Comparison of ENCODE assay signal across 13 cellular contexts in the genomic region with DNA sequence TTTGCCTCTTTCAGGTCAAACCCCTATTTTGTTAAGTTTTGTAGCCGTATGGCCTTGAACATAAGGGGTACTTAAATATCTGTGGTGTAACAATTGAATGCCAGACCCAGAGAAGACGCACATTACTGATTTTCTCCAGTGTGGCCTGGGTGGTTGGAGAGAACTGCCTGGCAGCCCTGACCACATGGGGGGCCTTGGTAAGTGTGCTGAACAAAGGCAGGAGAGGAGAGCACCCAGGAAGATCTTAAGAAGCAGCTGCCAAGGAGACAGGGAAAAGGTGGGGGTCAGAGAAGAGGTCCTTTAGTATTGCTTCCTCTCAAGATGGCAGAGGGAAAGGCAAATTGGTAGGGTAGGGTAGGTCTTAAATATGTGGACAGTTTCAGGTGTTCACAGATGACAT. TPM values are rescaled to one million over a fixed set of nuclear protein-coding genes. Genes with fewer than 3 reads are reported as not detected.
DNase-seq lines count a peak whose midpoint lies in the region; ATAC-seq, FAIRE-seq and TF ChIP-seq lines count a peak whose summit lies in the region.
"Had no signal": no experiment of that assay in that cellular context is flagged by ENCODE, and none has a peak within 500 bp of the region (broad histone marks: within the 10 kb centered on the region; RNA-seq: fewer than 3 reads in every experiment).

No MANE protein-coding gene starts in this region.

- in situ Hi-C loops in K562 (cut with MboI): no loop called here
- in situ Hi-C loops in KBM-7 (cut with MboI; ENCODE audit: low pct_unique_long_range_greater_than_20kb, low sequenced_read_pairs): no loop called here

- H4K20me1 ChIP-seq in Karpas-422 (ENCODE audit: insufficient read depth, low read depth, low read length) (no peaks in the 10 kb centered on the region), K562 (replicated peaks; ENCODE audit: control insufficient read depth, insufficient read depth, low read length) (no peaks in the 10 kb centered on the region)

- CTCF ChIA-PET in CD8-positive, alpha-beta T cell (lab: Charles Lee): interaction anchor here (0.9 kb wide), 1 partner anchor 16 kb away, joined by 4 read pairs; no protein-coding TSS in a partner anchor
- CTCF ChIA-PET in K562 (lab: Yijun Ruan, JAX; ENCODE audit: low intra/inter-chr PET ratio): interaction anchor here (0.6 kb wide), 1 partner anchor 51 kb away, joined by 4 read pairs; no protein-coding TSS in a partner anchor

- BruUV-seq in K562 (replicated peaks; lab: Mats Ljungman, UMichigan): no TSS peak

- H3K4me2 ChIP-seq in Karpas-422 (ENCODE audit: low read depth, low read length, poor library complexity, severe bottlenecking) (peak overlapping the region; percentile 87), K562 (ENCODE audit: insufficient read depth, low read length) (no peak overlapping the region)

- no peaks in the 10 kb centered on the region for H3K36me3 ChIP-seq in CD8-positive, alpha-beta T cell (ENCODE audit: insufficient read depth, low read length)
- H3K36me3 ChIP-seq in Karpas-422 (ENCODE audit: insufficient read depth, low read length): 0 out of 2 replicates have a peak, but pooled peaks cover 2% of the 10 kb centered on the region
- no peaks in the 10 kb centered on the region for H3K36me3 ChIP-seq in K562 (ENCODE audit: control insufficient read depth, insufficient read depth, low read length)
- H3K36me3 ChIP-seq: cardiac muscle cell, thoracic aorta had no signal

- no peak for ATAC-seq in CD8-positive, alpha-beta T cell
- ATAC-seq in K562: no peak
- no peak for ATAC-seq in natural killer cell
- no peak for ATAC-seq in GM18520 (IDR thresholded peaks at IDR 0.05; ENCODE audit: unreplicated experiment)
- ATAC-seq in left colon: no peak

- H3K27ac Mint-ChIP-seq in CD8-positive, alpha-beta T cell: peak overlapping the region; percentile 97
- peak overlapping the region; percentile 94 to 97 for H3K27ac Mint-ChIP-seq in natural killer cell

- H3K79me2 ChIP-seq in Karpas-422 (ENCODE audit: low read length) (peaks cover 74% of the 10 kb centered on the region), K562 (ENCODE audit: control insufficient read depth, insufficient read depth, low read length) (no peaks in the 10 kb centered on the region)

- H3K9me2 ChIP-seq in Karpas-422 (replicated peaks; ENCODE audit: insufficient read depth, low read length): no peaks in the 10 kb centered on the region

- TF ChIP-seq EP300 in K562 (IDR thresholded peaks at IDR 0.05; ENCODE audit: low read length): no peak

- peak overlapping the region; percentile 94 for H3K4me3 Mint-ChIP-seq in CD8-positive, alpha-beta T cell
- peak overlapping the region; percentile 98 for H3K4me3 Mint-ChIP-seq in natural killer cell

- H3K9me1 ChIP-seq in K562 (ENCODE audit: control insufficient read depth, insufficient read depth, low read length): no peaks in the 10 kb centered on the region

- no peaks in the 10 kb centered on the region for H3K9me3 ChIP-seq in CD8-positive, alpha-beta T cell (ENCODE audit: low read length)
- H3K9me3 ChIP-seq in Karpas-422 (ENCODE audit: low read length) (no peaks in the 10 kb centered on the region), K562 (replicated peaks; ENCODE audit: control insufficient read depth, insufficient read depth, low read depth, low read length) (no peaks in the 10 kb centered on the region)
- H3K9me3 ChIP-seq: mucosa of descending colon, thoracic aorta had no signal

- H3K36me3 Mint-ChIP-seq in CD8-positive, alpha-beta T cell: peaks cover 18% of the 10 kb centered on the region
- peaks cover 8% of the 10 kb centered on the region for H3K36me3 Mint-ChIP-seq in natural killer cell

- DNase-seq in CD8-positive, alpha-beta T cell: no peak
- DNase-seq in Karpas-422 (no peak), K562 (ENCODE audit: extremely low read depth in 1 of 4, low spot score in 3 of 4) (no peak), natural killer cell (no peak), KBM-7 (no peak), left colon (no peak), erythroblast (lab: John Stamatoyannopoulos, UW) (no peak)
- DNase-seq: mucosa of descending colon, MV-4-11, right cardiac atrium had no signal

- intact Hi-C loops in CD8-positive, alpha-beta T cell (cut with DNase I, micrococcal nuclease): loop anchor here (2.0 kb wide), 2 partner anchors 36 to 84 kb away; a partner anchor contains a TSS
- intact Hi-C loops in K562 (cut with micrococcal nuclease) (no loop called here), natural killer cell (cut with micrococcal nuclease) (loop anchor here (2.0 kb wide), 1 partner anchor 36 kb away; a partner anchor contains a TSS), left colon (cut with DNase I, micrococcal nuclease) (no loop called here)

- peaks cover 66% of the 10 kb centered on the region for H3K4me1 Mint-ChIP-seq in CD8-positive, alpha-beta T cell (ENCODE audit: low read depth)
- H3K4me1 Mint-ChIP-seq in natural killer cell: peaks cover 54 to 61% of the 10 kb centered on the region in 2 donors

- H3K27ac ChIP-seq in CD8-positive, alpha-beta T cell (ENCODE audit: low read depth, low read length): peak overlapping the region; percentile 72
- H3K27ac ChIP-seq in Karpas-422 (ENCODE audit: low read length): peak overlapping the region; percentile 80
- no peak overlapping the region for H3K27ac ChIP-seq in K562 (ENCODE audit: extremely low read depth, low read depth, low read length)
- H3K27ac ChIP-seq: cardiac muscle cell had no signal

- H2AFZ ChIP-seq in Karpas-422 (ENCODE audit: low read length) (no peak overlapping the region), K562 (ENCODE audit: low read depth, low read length) (peak overlapping the region; percentile 91)

- POLR2A ChIA-PET in CD8-positive, alpha-beta T cell (lab: Charles Lee): interaction anchor here (0.9 to 2.2 kb wide), 3 partner anchors 17 to 35 kb away, joined by 3 to 11 read pairs (median 4); no protein-coding TSS in a partner anchor
- POLR2A ChIA-PET in K562 (lab: Yijun Ruan, JAX): interaction anchor here (0.6 to 1.2 kb wide), 3 partner anchors 14 to 1400 kb away, joined by 3 read pairs; no protein-coding TSS in a partner anchor

- no peak for TF ChIP-seq RAD21 in K562 (CRISPR knock-in tag; conservative IDR thresholded peaks at IDR 0.05 in 1 of 2, IDR thresholded peaks at IDR 0.05 in 1 of 2)

- H3K27me3 Mint-ChIP-seq in CD8-positive, alpha-beta T cell (ENCODE audit: low read depth): no peaks in the 10 kb centered on the region
- H3K27me3 Mint-ChIP-seq in natural killer cell (ENCODE audit: low read depth in 2 of 2): no peaks in the 10 kb centered on the region

- no peak for TF ChIP-seq CTCF in CD8-positive, alpha-beta T cell (IDR thresholded peaks at IDR 0.05)
- TF ChIP-seq CTCF in K562 (IDR thresholded peaks at IDR 0.05 in 2 of 3, conservative IDR thresholded peaks at IDR 0.05 in 1 of 3; ENCODE audit: insufficient read depth in 2 of 3, low read depth in 1 of 3, low read length in 3 of 3) (no peak), natural killer cell (IDR thresholded peaks at IDR 0.05) (no peak)

- H3K9ac ChIP-seq in Karpas-422 (ENCODE audit: low read length) (peak overlapping the region; percentile 68), K562 (ENCODE audit: insufficient read depth in 1 of 2, low read depth in 2 of 2, low read length in 2 of 2) (peak overlapping the region in 1 of 2 experiments; percentile 17; a peak in 1 of 4 replicates)

- peaks cover 40% of the 10 kb centered on the region for H3K4me1 ChIP-seq in CD8-positive, alpha-beta T cell (ENCODE audit: insufficient read depth, low read length)
- H3K4me1 ChIP-seq in Karpas-422 (ENCODE audit: low read length) (peaks cover 68% of the 10 kb centered on the region), K562 (replicated peaks in 1 of 2; ENCODE audit: control insufficient read depth in 2 of 2, insufficient read depth in 2 of 2, low read length in 2 of 2) (peaks cover 30 to 44% of the 10 kb centered on the region in 2 experiments)

- no peak overlapping the region for H3K4me3 ChIP-seq in CD8-positive, alpha-beta T cell (ENCODE audit: low read depth, low read length)
- H3K4me3 ChIP-seq in Karpas-422 (ENCODE audit: low read length) (peak overlapping the region; percentile 70), K562 (no peak overlapping the region)
- H3K4me3 ChIP-seq: cardiac muscle cell had no signal

- FAIRE-seq in K562 (lab: Jason Lieb, UNC): no peak

- H3K27me3 ChIP-seq in CD8-positive, alpha-beta T cell (ENCODE audit: insufficient read depth, low read length): no peaks in the 10 kb centered on the region
- H3K27me3 ChIP-seq in Karpas-422 (ENCODE audit: low read length) (no peaks in the 10 kb centered on the region), K562 (ENCODE audit: control insufficient read depth in 2 of 2, insufficient read depth in 2 of 2, low read length in 2 of 2) (no peaks in the 10 kb centered on the region)
- H3K27me3 ChIP-seq: cardiac muscle cell had no signal

- WGBS in K562 (ENCODE audit: insufficient coverage, low coverage, missing lambda C conversion rate): 85% methylated on average over 2 of the region's 2 CpGs

- no peaks in the 10 kb centered on the region for H3K9me3 Mint-ChIP-seq in CD8-positive, alpha-beta T cell
- no peaks in the 10 kb centered on the region for H3K9me3 Mint-ChIP-seq in natural killer cell

- TF ChIP-seq POLR2A in K562 (conservative IDR thresholded peaks at IDR 0.05) (no peak), erythroblast (IDR thresholded peaks at IDR 0.05; ENCODE audit: low read length) (no peak)

TF ChIP-seq in K562, 482 proteins besides CTCF, POLR2A, EP300 and RAD21 (continues in another document):
- 0 out of 2 replicates have a peak, but pooled peaks have one; percentile 7 for TF ChIP-seq ZFX (CRISPR knock-in tag; IDR thresholded peaks at IDR 0.05)

RNA-seq across cellular contexts. Expression of a gene that starts 35.7 kb away (rescaled TPM):
- total RNA-seq in CD8-positive, alpha-beta T cell: 10 to 100 TPM; 34.9 to 36.4 TPM
- 83.4 and 123 TPM in 2 replicates for total RNA-seq in Karpas-422 (2014; rRNA removed; shearing (Covaris generic); ENCODE audit: low replicate concordance)
- total RNA-seq in K562 (2011; cell fraction: chromatin; rRNA removed; ENCODE audit: low replicate concordance): 7.4 and 9.9 TPM in 2 replicates
- total RNA-seq in K562 (2011; cell fraction: nucleolus; rRNA removed): 3.3 and 10.8 TPM in 2 replicates
- total RNA-seq in K562 (2011; cell fraction: nucleoplasm; rRNA removed): 2.7 and 3.0 TPM in 2 replicates
- total RNA-seq in K562 (2014; rRNA removed) (2.0 and 2.5 TPM in 2 replicates), K562 (2014; rRNA removed; fragmentation: Illumina TruSeq; extraction: Trizol) (2.6 and 2.7 TPM in 2 replicates), K562 (2015; rRNA removed; fragmentation: Illumina TruSeq; extraction: Trizol) (3.8 and 4.8 TPM in 2 replicates), K562 (2021) (3.9 and 5.3 TPM in 2 replicates), natural killer cell (100 to 1,000 TPM; 105 to 158 (median 139) TPM), left colon (100 to 1,000 TPM in 1 of 2 donors, 10 to 100 TPM in 1; 54.0 to 144 TPM)
- polyA plus RNA-seq in K562 (2011; rRNA removed) (4.1 and 10.6 TPM in 2 replicates), K562 (2014; fragmentation: Illumina TruSeq; extraction: Trizol) (2.1 TPM in 2 replicates), K562 (2014; fragmentation: Nextera tagmentation; extraction: Ambion mirVana) (under 1 TPM; 0.41 to 0.49 TPM), K562 (2014; rRNA removed) (1.3 and 1.8 TPM in 2 replicates)
- 2.8 and 8.1 TPM in 2 replicates for polyA plus RNA-seq in K562 (2011; cell fraction: cytosol; rRNA removed)
- 8.2 and 15.6 TPM in 2 replicates for polyA plus RNA-seq in K562 (2011; cell fraction: nucleus; rRNA removed)
- 6.2 and 9.6 TPM in 2 replicates for polyA plus RNA-seq in K562 (2012)
- 11.5 and 31.8 TPM in 2 replicates for polyA minus RNA-seq in K562 (2011; rRNA and poly(A)+ RNA removed)
- polyA minus RNA-seq in K562 (2011; cell fraction: cytosol; rRNA and poly(A)+ RNA removed): 6.2 and 17.5 TPM in 2 replicates
- polyA minus RNA-seq in K562 (2011; cell fraction: nucleus; rRNA and poly(A)+ RNA removed): 7.0 and 17.7 TPM in 2 replicates

Comparison
In these comparisons a context has a peak if more than half of its experiments do, and no peak if none do; other contexts are left out.
1. intact Hi-C loops: an anchor here in CD8-positive, alpha-beta T cell (2.0 kb wide) and natural killer cell (2.0 kb wide); none called in K562 and left colon.